19 cellular contexts compared by ENCODE assay signal in the genomic region with DNA sequence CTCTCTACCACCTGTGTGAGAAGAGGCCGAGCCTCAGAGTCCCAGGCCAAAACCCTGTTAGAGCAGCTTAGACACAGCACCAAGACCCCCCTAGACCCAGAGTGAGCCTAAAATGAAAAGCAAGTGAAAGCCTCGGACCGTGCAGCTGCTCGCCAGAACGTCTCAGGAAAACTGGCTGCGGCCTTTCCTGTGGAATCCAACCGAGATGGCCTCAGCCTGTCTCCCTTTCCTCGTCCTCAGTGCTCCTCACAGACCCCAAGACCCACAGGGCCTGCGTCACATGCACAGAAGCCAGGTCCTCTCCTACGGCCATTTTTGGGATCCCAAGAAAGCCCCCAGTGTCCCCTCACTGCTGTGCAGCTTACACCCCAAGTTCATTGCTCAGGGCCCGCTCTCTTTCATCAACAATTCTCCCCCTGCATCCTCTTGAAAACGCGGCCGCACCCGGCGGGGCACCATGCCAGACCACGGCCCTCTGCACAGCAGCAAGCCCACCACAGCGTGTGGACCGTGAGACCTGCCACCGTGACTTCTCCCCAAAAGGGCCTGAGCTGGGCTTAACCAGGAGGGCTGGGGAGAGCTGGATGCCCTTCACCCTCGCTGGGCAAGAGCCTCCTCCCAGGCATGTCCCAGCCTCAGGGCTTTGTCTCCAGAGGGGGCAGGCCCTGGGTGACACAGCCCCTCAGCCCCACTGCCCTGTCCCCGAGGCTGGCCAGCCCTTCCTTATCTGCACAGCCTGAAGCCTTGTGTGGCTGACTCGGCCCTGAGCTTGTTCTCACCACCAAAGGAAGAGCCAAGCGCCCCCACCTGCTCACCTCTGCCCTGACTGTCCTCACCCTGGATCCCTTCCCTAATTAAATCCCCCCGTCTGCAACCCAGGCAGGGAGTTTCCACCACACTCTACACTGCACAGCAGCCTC.
DNase-seq lines count a peak whose midpoint lies in the region; ATAC-seq, FAIRE-seq and TF ChIP-seq lines count a peak whose summit lies in the region.
"Had no signal": no experiment of that assay in that cellular context is flagged by ENCODE, and none has a peak within 500 bp of the region (broad histone marks: within the 10 kb centered on the region; RNA-seq: fewer than 3 reads in every experiment).

No MANE protein-coding gene starts in this region.

- DNase-seq in stimulated activated naive CD8-positive, alpha-beta T cell treated with anti-CD3 and anti-CD28 coated beads, Interleukin-15, amount 100 ng/mL, for 72 hours = no peak
- no peak for DNase-seq in stimulated activated naive CD8-positive, alpha-beta T cell treated with anti-CD3 and anti-CD28 coated beads, Interleukin-15, Interleukin-2, amounts not matched to agents 100 U/mL and 50 U/mL, for 24 hours
- DNase-seq in K562 (ENCODE audit: extremely low read depth in 1 of 4, low spot score in 3 of 4) = no peak
- no peak for DNase-seq in nephron progenitor cell
- DNase-seq in upper lobe of left lung = peak in 1 of 2 donors; percentile 67
- no peak for DNase-seq in activated CD8-positive, alpha-beta memory T cell treated with anti-CD3 and anti-CD28 coated beads, Interleukin-2, amount 50 U/mL, for 4 hours
- DNase-seq in OCI-M1 (lab: John Stamatoyannopoulos, UW) = no peak
- DNase-seq: ACHN; AML-193; CD4-positive, CD25-positive, alpha-beta regulatory T cell; EL; NCI-H1417 treated with DMSO at 0.1 percent for 48 hours; NCI-H1930; NCI-H446; PC-3 had no signal

- FAIRE-seq in K562 (lab: Jason Lieb, UNC) = no peak

- H3K9ac ChIP-seq in K562 (ENCODE audit: insufficient read depth in 1 of 2, low read depth in 2 of 2, low read length in 2 of 2) = no peak overlapping the region

- H3K4me1 ChIP-seq in K562 (replicated peaks in 1 of 2; ENCODE audit: control insufficient read depth in 2 of 2, insufficient read depth in 2 of 2, low read length in 2 of 2) = peaks cover 0 to 9% of the 10 kb centered on the region in 2 experiments; a peak in 1 of 5 replicates
- H3K4me1 ChIP-seq in upper lobe of left lung = no peaks in the 10 kb centered on the region
- H3K4me1 ChIP-seq: Caco-2 had no signal

- H3K36me3 Mint-ChIP-seq in nephron progenitor cell (ENCODE audit: low read depth) = no peaks in the 10 kb centered on the region
- H3K36me3 Mint-ChIP-seq: CD4-positive, CD25-positive, alpha-beta regulatory T cell; IgD-negative memory B cell had no signal

- CTCF ChIA-PET in K562 (lab: Yijun Ruan, JAX; ENCODE audit: low intra/inter-chr PET ratio) = no interaction called here

- WGBS in K562 (ENCODE audit: insufficient coverage, low coverage, missing lambda C conversion rate) = 2% methylated on average over 25 of the region's 25 CpGs
- 65 to 83% methylated on average over 20 to 25 of the region's 25 CpGs for WGBS in upper lobe of left lung, 2 donors

- H3K27ac ChIP-seq in K562 (ENCODE audit: extremely low read depth, low read depth, low read length) (no peak overlapping the region), upper lobe of left lung (no peak overlapping the region)

- H3K27me3 ChIP-seq in K562 (ENCODE audit: control insufficient read depth in 2 of 2, insufficient read depth in 2 of 2, low read length in 2 of 2) (peaks cover 33 to 67% of the 10 kb centered on the region in 2 experiments; a peak in 4 of 5 replicates), upper lobe of left lung (no peaks in the 10 kb centered on the region)

- no TSS peak for BruUV-seq in K562 (replicated peaks; lab: Mats Ljungman, UMichigan)

- no peak overlapping the region for H3K4me3 ChIP-seq in K562
- H3K4me3 ChIP-seq in upper lobe of left lung = no peak overlapping the region

- no peak overlapping the region for H3K4me2 ChIP-seq in K562 (ENCODE audit: insufficient read depth, low read length)

- peak overlapping the region in 1 of 2 donors; percentile 68 for H3K27ac Mint-ChIP-seq in stimulated activated naive CD8-positive, alpha-beta T cell treated with anti-CD3 and anti-CD28 coated beads, Interleukin-15, amount 100 ng/mL, for 72 hours
- peak overlapping the region; percentile 85 for H3K27ac Mint-ChIP-seq in nephron progenitor cell
- H3K27ac Mint-ChIP-seq: CD4-positive, CD25-positive, alpha-beta regulatory T cell; IgD-negative memory B cell had no signal

- H3K9me3 ChIP-seq in K562 (replicated peaks; ENCODE audit: control insufficient read depth, insufficient read depth, low read depth, low read length) (no peaks in the 10 kb centered on the region; the same call in 1 of the 2 replicates), upper lobe of left lung (no peaks in the 10 kb centered on the region)
- H3K9me3 ChIP-seq: Caco-2 had no signal

- peaks cover 18% of the 10 kb centered on the region for H3K27me3 Mint-ChIP-seq in stimulated activated naive CD8-positive, alpha-beta T cell treated with anti-CD3 and anti-CD28 coated beads, Interleukin-15, amount 100 ng/mL, for 72 hours
- H3K27me3 Mint-ChIP-seq in nephron progenitor cell (ENCODE audit: low read depth, poor library complexity) = peaks cover 11% of the 10 kb centered on the region
- H3K27me3 Mint-ChIP-seq: CD4-positive, CD25-positive, alpha-beta regulatory T cell had no signal

- TF ChIP-seq POLR2A in K562 (conservative IDR thresholded peaks at IDR 0.05) (no peak), upper lobe of left lung (IDR thresholded peaks at IDR 0.05) (no peak)

- peaks cover 21 to 22% of the 10 kb centered on the region in 2 donors for H3K9me3 Mint-ChIP-seq in stimulated activated naive CD8-positive, alpha-beta T cell treated with anti-CD3 and anti-CD28 coated beads, Interleukin-15, amount 100 ng/mL, for 72 hours
- peaks cover 12% of the 10 kb centered on the region for H3K9me3 Mint-ChIP-seq in nephron progenitor cell

- no peaks in the 10 kb centered on the region; the same call in 1 of the 2 replicates for H4K20me1 ChIP-seq in K562 (replicated peaks; ENCODE audit: control insufficient read depth, insufficient read depth, low read length)

- intact Hi-C loops in K562 (cut with micrococcal nuclease) = no loop called here

- H3K9me1 ChIP-seq in K562 (ENCODE audit: control insufficient read depth, insufficient read depth, low read length) = no peaks in the 10 kb centered on the region

- TF ChIP-seq EP300 in K562 (IDR thresholded peaks at IDR 0.05; ENCODE audit: low read length) (no peak), upper lobe of left lung (IDR thresholded peaks at IDR 0.05) (no peak)

- H3K4me3 Mint-ChIP-seq in stimulated activated naive CD8-positive, alpha-beta T cell treated with anti-CD3 and anti-CD28 coated beads, Interleukin-15, amount 100 ng/mL, for 72 hours = no peak overlapping the region
- H3K4me3 Mint-ChIP-seq in nephron progenitor cell = no peak overlapping the region
- H3K4me3 Mint-ChIP-seq: CD4-positive, CD25-positive, alpha-beta regulatory T cell; IgD-negative memory B cell had no signal

- TF ChIP-seq CTCF in K562 (IDR thresholded peaks at IDR 0.05 in 2 of 3, conservative IDR thresholded peaks at IDR 0.05 in 1 of 3; ENCODE audit: insufficient read depth in 2 of 3, low read depth in 1 of 3, low read length in 3 of 3) = no peak
- no peak for TF ChIP-seq CTCF in nephron progenitor cell (IDR thresholded peaks at IDR 0.05)
- no peak for TF ChIP-seq CTCF in upper lobe of left lung (IDR thresholded peaks at IDR 0.05)

- in situ Hi-C loops in K562 (cut with MboI) = no loop called here

- no peaks in the 10 kb centered on the region for H3K4me1 Mint-ChIP-seq in stimulated activated naive CD8-positive, alpha-beta T cell treated with anti-CD3 and anti-CD28 coated beads, Interleukin-15, amount 100 ng/mL, for 72 hours
- no peaks in the 10 kb centered on the region for H3K4me1 Mint-ChIP-seq in nephron progenitor cell
- H3K4me1 Mint-ChIP-seq: CD4-positive, CD25-positive, alpha-beta regulatory T cell had no signal

- POLR2A ChIA-PET in K562 (lab: Yijun Ruan, JAX) = interaction anchor here (0.6 to 1.1 kb wide), 5 partner anchors 12 to 285 kb away, joined by 3 to 4 read pairs (median 3); no protein-coding TSS in a partner anchor

- no peak overlapping the region for H2AFZ ChIP-seq in K562 (ENCODE audit: low read depth, low read length)

- ATAC-seq in stimulated activated naive CD8-positive, alpha-beta T cell treated with anti-CD3 and anti-CD28 coated beads, Interleukin-15, amount 100 ng/mL, for 72 hours = peak; percentile 14
- ATAC-seq in stimulated activated naive CD8-positive, alpha-beta T cell treated with anti-CD3 and anti-CD28 coated beads, Interleukin-15, Interleukin-2, amounts not matched to agents 100 U/mL and 50 U/mL, for 24 hours = no peak
- ATAC-seq in K562 (peak; percentile 12), upper lobe of left lung (ENCODE audit: low FRiP score in 2 of 2) (peak; percentile 23 to 35), GM21576 (IDR thresholded peaks at IDR 0.05; ENCODE audit: unreplicated experiment) (no peak)
- ATAC-seq: HCT116, PC-3 had no signal

- TF ChIP-seq RAD21 in K562 (CRISPR knock-in tag; conservative IDR thresholded peaks at IDR 0.05 in 1 of 2, IDR thresholded peaks at IDR 0.05 in 1 of 2) = no peak

- no peaks in the 10 kb centered on the region for H3K36me3 ChIP-seq in K562 (ENCODE audit: control insufficient read depth, insufficient read depth, low read length)
- H3K36me3 ChIP-seq in upper lobe of left lung = no peaks in the 10 kb centered on the region

- no peaks in the 10 kb centered on the region for H3K79me2 ChIP-seq in K562 (ENCODE audit: control insufficient read depth, insufficient read depth, low read length)

TF ChIP-seq in K562, 482 proteins besides CTCF, POLR2A, EP300 and RAD21 (continues in another document):
- TF ChIP-seq SMAD4 (CRISPR knock-in tag; conservative IDR thresholded peaks at IDR 0.05) (no peak), EWSR1 (IDR thresholded peaks at IDR 0.05; ENCODE audit: borderline replicate concordance, low read depth, partially characterized antibody) (no peak), TSC22D4 (tag; IDR thresholded peaks at IDR 0.05) (no peak), ATF4 (CRISPR knock-in tag; IDR thresholded peaks at IDR 0.05) (no peak), SRSF3 (IDR thresholded peaks at IDR 0.05; ENCODE audit: insufficient read depth, low read length) (no peak), FOXA3 (CRISPR knock-in tag; conservative IDR thresholded peaks at IDR 0.05 in 1 of 2, IDR thresholded peaks at IDR 0.05 in 1 of 2) (no peak), SMAD2 (IDR thresholded peaks at IDR 0.05; ENCODE audit: low read depth, low read length) (no peak), ZNF316 (IDR thresholded peaks at IDR 0.05) (no peak), BRD9 (IDR thresholded peaks at IDR 0.05; ENCODE audit: low read depth, partially characterized antibody) (no peak)

Comparison
In these comparisons a context has a peak if more than half of its experiments do, and no peak if none do; other contexts are left out.
1. ATAC-seq: peak in stimulated activated naive CD8-positive, alpha-beta T cell treated with anti-CD3 and anti-CD28 coated beads, Interleukin-15, amount 100 ng/mL, for 72 hours (single experiment), K562 (single experiment) and upper lobe of left lung (2 of 2); none in stimulated activated naive CD8-positive, alpha-beta T cell treated with anti-CD3 and anti-CD28 coated beads, Interleukin-15, Interleukin-2, amounts not matched to agents 100 U/mL and 50 U/mL, for 24 hours (single experiment) and GM21576 (single experiment).